17 cellular contexts compared by ENCODE assay signal in genomic region chr21:44525431-44526095, GRCh38. TPM values are rescaled to one million over a fixed set of nuclear protein-coding genes. Genes with fewer than 3 reads are reported as not detected.
A peak's percentile ranks its signal among the peaks of the same experiment; 100 is the strongest.
DNase-seq lines count a peak whose midpoint lies in the region; ATAC-seq and TF ChIP-seq lines count a peak whose summit lies in the region.
"Had no signal": no experiment of that assay in that cellular context is flagged by ENCODE, and none has a peak within 500 bp of the region (broad histone marks: within the 10 kb centered on the region; RNA-seq: fewer than 3 reads in every experiment).

No MANE protein-coding gene starts in this region.

- DNase-seq in cardiac septum (ENCODE audit: low spot score), result peak; percentile 63
- DNase-seq in Right ventricle myocardium superior, result no peak
- DNase-seq in dorsolateral prefrontal cortex, result peak in 7 of 10 donors; percentile 11 to 41 (median 32)
- no peak for DNase-seq in neuronal stem cell (ENCODE audit: low spot score)
- DNase-seq in type B pancreatic cell (ENCODE audit: extremely low spot score, unreplicated experiment), result peak; percentile 44
- no peak for DNase-seq in NK-92 (lab: John Stamatoyannopoulos, UW; ENCODE audit: unreplicated experiment)
- no peak for DNase-seq in inferior parietal cortex (ENCODE audit: extremely low spot score)
- no peak for DNase-seq in activated CD4-positive, alpha-beta T cell treated with anti-CD3 and anti-CD28 coated beads, Interleukin-2, amount 10 ng/mL, durations not matched to agents 7 days and 5 days
- DNase-seq: Caco-2, H7, NCI-H1417, NCI-H2029, NCI-H510A, NCI-H82 had no signal

- no peak overlapping the region for H4K91ac ChIP-seq in neuronal stem cell (ENCODE audit: low read depth, low read length, poor library complexity)

- H3K4me2 ChIP-seq in neuronal stem cell (ENCODE audit: insufficient read depth, low read length, poor library complexity, severe bottlenecking), result no peak overlapping the region
- H3K4me2 ChIP-seq: A549 had no signal

- H4K8ac ChIP-seq in neuronal stem cell (ENCODE audit: low read depth, low read length), result peak overlapping the region; percentile 98

- H3K36me3 ChIP-seq in neuronal stem cell (replicated peaks in 1 of 2; ENCODE audit: control insufficient read depth in 2 of 2, insufficient read depth in 2 of 2, low read length in 2 of 2), result no peaks in the 10 kb centered on the region

- H3K27ac ChIP-seq in dorsolateral prefrontal cortex (no peak overlapping the region), neuronal stem cell (replicated peaks; ENCODE audit: low read length) (no peak overlapping the region)
- H3K27ac ChIP-seq: A549 had no signal

- CTCF ChIA-PET in activated CD4-positive, alpha-beta T cell treated with anti-CD3 and anti-CD28 coated beads, Interleukin-2, amount 10 ng/mL, durations not matched to agents 7 days and 5 days (lab: Charles Lee), result no interaction called here

- H3K14ac ChIP-seq in neuronal stem cell (ENCODE audit: low read length), result no peak overlapping the region

- no peaks in the 10 kb centered on the region for H3K27me3 Mint-ChIP-seq in type B pancreatic cell
- no peaks in the 10 kb centered on the region for H3K27me3 Mint-ChIP-seq in activated CD4-positive, alpha-beta T cell treated with anti-CD3 and anti-CD28 coated beads, Interleukin-2, amount 10 ng/mL, durations not matched to agents 7 days and 5 days

- H3K4ac ChIP-seq in neuronal stem cell (ENCODE audit: low read length), result no peak overlapping the region

- H3K4me3 Mint-ChIP-seq in type B pancreatic cell, result no peak overlapping the region
- no peak overlapping the region for H3K4me3 Mint-ChIP-seq in activated CD4-positive, alpha-beta T cell treated with anti-CD3 and anti-CD28 coated beads, Interleukin-2, amount 10 ng/mL, durations not matched to agents 7 days and 5 days
- H3K4me3 Mint-ChIP-seq: CD14-positive monocyte had no signal

- H3K27ac Mint-ChIP-seq in type B pancreatic cell, result no peak overlapping the region
- no peak overlapping the region for H3K27ac Mint-ChIP-seq in activated CD4-positive, alpha-beta T cell treated with anti-CD3 and anti-CD28 coated beads, Interleukin-2, amount 10 ng/mL, durations not matched to agents 7 days and 5 days
- H3K27ac Mint-ChIP-seq: CD14-positive monocyte had no signal

- no peak overlapping the region for H2BK5ac ChIP-seq in neuronal stem cell (ENCODE audit: low read length)

- WGBS in neuronal stem cell (ENCODE audit: extremely low coverage in 2 of 2, insufficient read length in 2 of 2, insufficient replicate concordance in 1 of 2), 2 donors, result no CpG with 5 or more reads among the region's 20 CpGs

- no peaks in the 10 kb centered on the region for H3K36me3 Mint-ChIP-seq in type B pancreatic cell
- no peaks in the 10 kb centered on the region for H3K36me3 Mint-ChIP-seq in activated CD4-positive, alpha-beta T cell treated with anti-CD3 and anti-CD28 coated beads, Interleukin-2, amount 10 ng/mL, durations not matched to agents 7 days and 5 days (ENCODE audit: low read depth)
- H3K36me3 Mint-ChIP-seq: CD14-positive monocyte had no signal

- no peak for TF ChIP-seq CTCF in dorsolateral prefrontal cortex (IDR thresholded peaks at IDR 0.05 in 54 of 56, conservative IDR thresholded peaks at IDR 0.05 in 2 of 56; ENCODE audit: low read depth in 1 of 56, partially characterized antibody in 56 of 56)
- no peak for TF ChIP-seq CTCF in type B pancreatic cell (conservative IDR thresholded peaks at IDR 0.05)

- H3K4me1 Mint-ChIP-seq in type B pancreatic cell (ENCODE audit: unreplicated experiment), result no peaks in the 10 kb centered on the region
- H3K4me1 Mint-ChIP-seq in activated CD4-positive, alpha-beta T cell treated with anti-CD3 and anti-CD28 coated beads, Interleukin-2, amount 10 ng/mL, durations not matched to agents 7 days and 5 days, result no peaks in the 10 kb centered on the region
- H3K4me1 Mint-ChIP-seq: CD14-positive monocyte had no signal

- H3K27me3 ChIP-seq in dorsolateral prefrontal cortex (peaks cover 0 to 24% (median 0%) of the 10 kb centered on the region in 45 donors), neuronal stem cell (ENCODE audit: control insufficient read depth in 3 of 3, insufficient read depth in 3 of 3, low read depth in 1 of 3, low read length in 3 of 3) (no peaks in the 10 kb centered on the region)

- no peak overlapping the region for H2BK12ac ChIP-seq in neuronal stem cell (ENCODE audit: low read length)

- no peak overlapping the region for H3K4me3 ChIP-seq in dorsolateral prefrontal cortex
- H3K4me3 ChIP-seq in neuronal stem cell (ENCODE audit: low read length in 2 of 2), result no peak overlapping the region
- H3K4me3 ChIP-seq: A549 had no signal

- H3K9ac ChIP-seq in neuronal stem cell (ENCODE audit: low read depth, low read length, poor library complexity), result peak overlapping the region; percentile 10

- POLR2A ChIA-PET in activated CD4-positive, alpha-beta T cell treated with anti-CD3 and anti-CD28 coated beads, Interleukin-2, amount 10 ng/mL, durations not matched to agents 7 days and 5 days (lab: Charles Lee), result no interaction called here

- intact Hi-C loops in cardiac septum (cut with DNase I), result no loop called here
- intact Hi-C loops in Right ventricle myocardium superior (cut with DNase I), result no loop called here
- intact Hi-C loops in dorsolateral prefrontal cortex (cut with DNase I), result loop anchor here in 1 of 2 donors (10.0 kb wide), 1 partner anchor 239 kb away; no protein-coding TSS in a partner anchor

- peak overlapping the region; percentile 52 for H2BK15ac ChIP-seq in neuronal stem cell (ENCODE audit: low read length)

- H2AK5ac ChIP-seq in neuronal stem cell (ENCODE audit: low read depth, low read length), result peak overlapping the region; percentile 30

- no peaks in the 10 kb centered on the region for H3K4me1 ChIP-seq in neuronal stem cell (ENCODE audit: control insufficient read depth in 2 of 2, insufficient read depth in 1 of 2, low read depth in 1 of 2, low read length in 2 of 2)
- H3K4me1 ChIP-seq: A549 had no signal

- no peaks in the 10 kb centered on the region for H3K9me3 Mint-ChIP-seq in type B pancreatic cell
- H3K9me3 Mint-ChIP-seq in activated CD4-positive, alpha-beta T cell treated with anti-CD3 and anti-CD28 coated beads, Interleukin-2, amount 10 ng/mL, durations not matched to agents 7 days and 5 days, result peaks cover 2% of the 10 kb centered on the region

- no peak for ATAC-seq in Right ventricle myocardium superior (ENCODE audit: poor library complexity)
- ATAC-seq: A549 had no signal

- no peak overlapping the region for H2AFZ ChIP-seq in neuronal stem cell (ENCODE audit: low read length)

- no peaks in the 10 kb centered on the region for H3K79me1 ChIP-seq in neuronal stem cell (ENCODE audit: low read depth, low read length)

- no peak overlapping the region for H2BK120ac ChIP-seq in neuronal stem cell (ENCODE audit: low read depth, low read length)

- H3K23ac ChIP-seq in neuronal stem cell (ENCODE audit: low read depth, low read length, poor library complexity), result peak overlapping the region; percentile 14

- peaks cover 0 to 6% of the 10 kb centered on the region in 2 donors for H3K9me3 ChIP-seq in neuronal stem cell (replicated peaks in 1 of 2; ENCODE audit: control insufficient read depth in 2 of 2, insufficient read depth in 1 of 2, low read depth in 1 of 2, low read length in 2 of 2)
- H3K9me3 ChIP-seq: A549 had no signal

- peak overlapping the region; percentile 48 for H3K18ac ChIP-seq in neuronal stem cell (ENCODE audit: low read length)

RNA-seq across cellular contexts. Expression of gene KRTAP10-1, which starts 14.4 kb away (rescaled TPM):
- total RNA-seq in cardiac septum (not detected), Right ventricle myocardium superior (not detected), dorsolateral prefrontal cortex (under 1 TPM in 1 of 120 experiments, not detected in 119; 0.31 TPM), type B pancreatic cell (ENCODE audit: low replicate concordance) (not detected in 2 replicates)
- polyA plus RNA-seq in neuronal stem cell (2013, experiment 1 of 2), result not detected
- not detected for polyA plus RNA-seq in neuronal stem cell (2013, experiment 2 of 2)
- total RNA-seq in activated CD4-positive, alpha-beta T cell treated with anti-CD3 and anti-CD28 coated beads, Interleukin-2, amount 10 ng/mL, durations not matched to agents 7 days and 5 days, result not detected
- total RNA-seq: Caco-2, H7, HT1080 had no signal
- polyA plus RNA-seq: A549, CD14-positive monocyte had no signal

RNA-seq across cellular contexts. Expression of gene KRTAP10-2, which starts 25.7 kb away (rescaled TPM):
- total RNA-seq in cardiac septum (not detected), Right ventricle myocardium superior (not detected), dorsolateral prefrontal cortex (1 to 10 TPM in 2 of 120 experiments, under 1 TPM in 2, not detected in 116; 0.44 to 1.8 (median 1.1) TPM), type B pancreatic cell (ENCODE audit: low replicate concordance) (not detected in 2 replicates)
- polyA plus RNA-seq in neuronal stem cell (2013, experiment 1 of 2), result not detected
- not detected for polyA plus RNA-seq in neuronal stem cell (2013, experiment 2 of 2)
- total RNA-seq in activated CD4-positive, alpha-beta T cell treated with anti-CD3 and anti-CD28 coated beads, Interleukin-2, amount 10 ng/mL, durations not matched to agents 7 days and 5 days, result not detected
- total RNA-seq: Caco-2, H7, HT1080 had no signal
- polyA plus RNA-seq: A549, CD14-positive monocyte had no signal

RNA-seq across cellular contexts. Expression of gene KRTAP10-3, which starts 33.0 kb away (rescaled TPM):
- total RNA-seq in cardiac septum, result not detected
- not detected for total RNA-seq in Right ventricle myocardium superior
- under 1 TPM in 3 of 120 experiments, not detected in 117; 0.53 to 0.59 (median 0.55) TPM for total RNA-seq in dorsolateral prefrontal cortex
- polyA plus RNA-seq in neuronal stem cell (2013, experiment 1 of 2), result not detected
- not detected for polyA plus RNA-seq in neuronal stem cell (2013, experiment 2 of 2)
- not detected in 2 replicates for total RNA-seq in type B pancreatic cell (ENCODE audit: low replicate concordance)
- not detected for total RNA-seq in activated CD4-positive, alpha-beta T cell treated with anti-CD3 and anti-CD28 coated beads, Interleukin-2, amount 10 ng/mL, durations not matched to agents 7 days and 5 days
- total RNA-seq: Caco-2, H7, HT1080 had no signal
- polyA plus RNA-seq: A549, CD14-positive monocyte had no signal

RNA-seq across cellular contexts. Expression of gene KRTAP10-4, which starts 48.0 kb away (rescaled TPM):
- total RNA-seq in cardiac septum (not detected), Right ventricle myocardium superior (not detected), dorsolateral prefrontal cortex (not detected), type B pancreatic cell (ENCODE audit: low replicate concordance) (not detected in 2 replicates)
- polyA plus RNA-seq in neuronal stem cell (2013, experiment 1 of 2), result not detected
- 0.01 TPM for polyA plus RNA-seq in neuronal stem cell (2013, experiment 2 of 2)
- not detected for total RNA-seq in activated CD4-positive, alpha-beta T cell treated with anti-CD3 and anti-CD28 coated beads, Interleukin-2, amount 10 ng/mL, durations not matched to agents 7 days and 5 days
- total RNA-seq: Caco-2, H7, HT1080 had no signal
- polyA plus RNA-seq: A549, CD14-positive monocyte had no signal

RNA-seq across cellular contexts. Expression of gene KRTAP10-5, which starts 54.8 kb away (rescaled TPM):
- not detected for total RNA-seq in cardiac septum
- total RNA-seq in Right ventricle myocardium superior, result not detected
- total RNA-seq in dorsolateral prefrontal cortex, result not detected
- polyA plus RNA-seq in neuronal stem cell (2013, experiment 1 of 2), result not detected
- polyA plus RNA-seq in neuronal stem cell (2013, experiment 2 of 2), result not detected
- not detected in 2 replicates for total RNA-seq in type B pancreatic cell (ENCODE audit: low replicate concordance)
- total RNA-seq in activated CD4-positive, alpha-beta T cell treated with anti-CD3 and anti-CD28 coated beads, Interleukin-2, amount 10 ng/mL, durations not matched to agents 7 days and 5 days, result not detected
- total RNA-seq: Caco-2, H7, HT1080 had no signal
- polyA plus RNA-seq: A549, CD14-positive monocyte had no signal

Comparison
In these comparisons a context has a peak if more than half of its experiments do, and no peak if none do; other contexts are left out.
1. DNase-seq: peak in cardiac septum (single experiment), dorsolateral prefrontal cortex (7 of 10) and type B pancreatic cell (single experiment); none in Right ventricle myocardium superior (single experiment), neuronal stem cell (single experiment), NK-92 (single experiment), inferior parietal cortex (single experiment) and activated CD4-positive, alpha-beta T cell treated with anti-CD3 and anti-CD28 coated beads, Interleukin-2, amount 10 ng/mL, durations not matched to agents 7 days and 5 days (single experiment).